Comparison of ENCODE assay signal across 9 cellular contexts in genomic region chr2:20868377-20868776, GRCh38. TPM values are rescaled to one million over a fixed set of nuclear protein-coding genes. Genes with fewer than 3 reads are reported as not detected.
DNase-seq lines count a peak whose midpoint lies in the region; ATAC-seq and TF ChIP-seq lines count a peak whose summit lies in the region.
"Had no signal": no experiment of that assay in that cellular context is flagged by ENCODE, and none has a peak within 500 bp of the region (broad histone marks: within the 10 kb centered on the region; RNA-seq: fewer than 3 reads in every experiment).

No MANE protein-coding gene starts in this region.

- no peak for TF ChIP-seq CTCF in gastroesophageal sphincter (IDR thresholded peaks at IDR 0.05)

- no peak overlapping the region for H3K4me3 ChIP-seq in gastroesophageal sphincter

- peak; percentile 100 for ATAC-seq in HG03103 (IDR thresholded peaks at IDR 0.05; ENCODE audit: low read depth, unreplicated experiment)
- ATAC-seq in gastroesophageal sphincter: no peak

- H3K9me3 ChIP-seq in gastroesophageal sphincter: peaks cover 0 to 5% (median 0%) of the 10 kb centered on the region in 3 donors

- TF ChIP-seq POLR2A in erythroblast (IDR thresholded peaks at IDR 0.05; ENCODE audit: low read length): no peak
- no peak for TF ChIP-seq POLR2A in gastroesophageal sphincter (IDR thresholded peaks at IDR 0.05)

- H3K27me3 ChIP-seq in gastroesophageal sphincter: no peaks in the 10 kb centered on the region

- TF ChIP-seq EP300 in gastroesophageal sphincter (IDR thresholded peaks at IDR 0.05): no peak

- WGBS in gastroesophageal sphincter (ENCODE audit: low coverage in 1 of 2), 2 donors: 54% methylated on average over 2 of the region's 2 CpGs; no CpG with 5 or more reads in 1 of the 2 donors

- no peaks in the 10 kb centered on the region for H3K36me3 ChIP-seq in gastroesophageal sphincter

- H3K27ac ChIP-seq in gastroesophageal sphincter: no peak overlapping the region
- H3K27ac ChIP-seq: HL-60 had no signal

- DNase-seq in GM19238 (ENCODE audit: insufficient read length, low spot score) (peak; percentile 21), islet precursor cell (no peak), erythroblast (lab: John Stamatoyannopoulos, UW) (no peak), DMS 273 (lab: John Stamatoyannopoulos, UW; ENCODE audit: unreplicated experiment) (no peak)
- peak; percentile 32 for DNase-seq in activated CD8-positive, alpha-beta memory T cell treated with anti-CD3 and anti-CD28 coated beads, Interleukin-2, amount 50 U/mL, for 24 hours (ENCODE audit: extremely low read depth)
- DNase-seq in stimulated activated CD8-positive, alpha-beta memory T cell treated with anti-CD3 and anti-CD28 coated beads, Interleukin-12 subunit alpha, Interleukin-12 subunit beta, amount 100 ng/mL, for 4 hours (ENCODE audit: low read depth): peak; percentile 21

- H3K4me1 ChIP-seq in gastroesophageal sphincter: no peaks in the 10 kb centered on the region

RNA-seq across cellular contexts. Expression of gene LDAH, which starts 45.5 kb away (rescaled TPM):
- 10 to 100 TPM; 10.5 to 19.0 (median 14.5) TPM for total RNA-seq in gastroesophageal sphincter

Comparison
In these comparisons a context has a peak if more than half of its experiments do, and no peak if none do; other contexts are left out.
1. DNase-seq: peak in GM19238 (single experiment), activated CD8-positive, alpha-beta memory T cell treated with anti-CD3 and anti-CD28 coated beads, Interleukin-2, amount 50 U/mL, for 24 hours (single experiment) and stimulated activated CD8-positive, alpha-beta memory T cell treated with anti-CD3 and anti-CD28 coated beads, Interleukin-12 subunit alpha, Interleukin-12 subunit beta, amount 100 ng/mL, for 4 hours (single experiment); none in islet precursor cell (single experiment), erythroblast (0 of 2) and DMS 273 (single experiment).